Comparison of ENCODE assay signal across 17 cellular contexts in the genomic region with DNA sequence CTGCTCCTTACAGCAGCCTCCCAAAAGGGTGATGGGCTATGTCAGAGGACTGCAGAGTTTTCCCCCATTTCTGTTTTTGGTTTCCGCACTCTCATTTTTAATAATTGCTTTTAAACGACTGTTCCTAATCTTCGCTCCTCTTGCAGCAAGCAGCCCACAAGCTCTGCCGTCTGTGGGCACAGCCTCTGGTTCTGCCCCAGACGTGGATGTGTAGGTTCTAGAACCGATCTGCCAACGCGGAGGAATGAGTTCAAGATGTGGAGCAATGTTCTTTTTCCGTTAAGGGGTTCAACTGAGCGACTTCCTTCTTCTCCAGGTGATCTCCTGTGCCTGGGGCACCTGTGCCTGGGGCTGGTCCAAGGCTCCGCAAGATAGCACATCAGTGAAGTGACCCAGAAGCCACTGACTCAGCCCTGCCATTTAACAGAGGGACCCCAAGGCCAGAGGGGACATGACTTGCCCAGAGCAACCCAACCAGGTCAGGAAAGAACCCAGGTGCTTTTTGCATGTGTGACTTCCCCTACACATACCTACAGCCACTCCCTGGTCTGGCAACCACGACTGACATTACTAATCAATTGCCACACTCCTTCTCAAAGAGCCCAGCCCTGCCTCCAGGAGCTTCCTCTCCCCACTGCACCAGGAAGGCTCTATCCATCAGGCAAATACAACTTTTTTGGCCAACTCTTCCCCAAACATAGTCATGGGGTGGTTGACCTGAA. TPM values are rescaled to one million over a fixed set of nuclear protein-coding genes. Genes with fewer than 3 reads are reported as not detected.
A peak's percentile ranks its signal among the peaks of the same experiment; 100 is the strongest.
DNase-seq lines count a peak whose midpoint lies in the region; ATAC-seq, FAIRE-seq and TF ChIP-seq lines count a peak whose summit lies in the region.
"Had no signal": no experiment of that assay in that cellular context is flagged by ENCODE, and none has a peak within 500 bp of the region (broad histone marks: within the 10 kb centered on the region; RNA-seq: fewer than 3 reads in every experiment).

No MANE protein-coding gene starts in this region.

- H3K27me3 ChIP-seq in bronchial epithelial cell (ENCODE audit: control insufficient read depth, insufficient read depth, low read length): no peaks in the 10 kb centered on the region
- H3K27me3 ChIP-seq in effector memory CD4-positive, alpha-beta T cell (replicated peaks; ENCODE audit: control insufficient read depth, insufficient read depth, low read length, poor library complexity, severe bottlenecking): no peaks in the 10 kb centered on the region

- H3K4me3 ChIP-seq in bronchial epithelial cell (ENCODE audit: low read depth, low read length) (no peak overlapping the region), mucosa of descending colon (no peak overlapping the region)
- H3K4me3 ChIP-seq in effector memory CD4-positive, alpha-beta T cell (ENCODE audit: insufficient read depth, low read depth, low read length, poor library complexity, severe bottlenecking): no peak overlapping the region
- H3K4me3 ChIP-seq: K562 had no signal

- no peaks in the 10 kb centered on the region for H3K36me3 Mint-ChIP-seq in activated naive CD8-positive, alpha-beta T cell treated with anti-CD3 and anti-CD28 coated beads, Interleukin-2, amount 50 U/mL, for 24 hours (ENCODE audit: low read depth)
- H3K36me3 Mint-ChIP-seq in activated naive CD8-positive, alpha-beta T cell treated with anti-CD3 and anti-CD28 coated beads for 36 hours: no peaks in the 10 kb centered on the region

- no peaks in the 10 kb centered on the region for H3K27me3 Mint-ChIP-seq in activated naive CD8-positive, alpha-beta T cell treated with anti-CD3 and anti-CD28 coated beads, Interleukin-2, amount 50 U/mL, for 24 hours
- no peaks in the 10 kb centered on the region for H3K27me3 Mint-ChIP-seq in activated naive CD8-positive, alpha-beta T cell treated with anti-CD3 and anti-CD28 coated beads for 36 hours

- H3K27ac Mint-ChIP-seq in activated naive CD8-positive, alpha-beta T cell treated with anti-CD3 and anti-CD28 coated beads, Interleukin-2, amount 50 U/mL, for 24 hours: no peak overlapping the region
- no peak overlapping the region for H3K27ac Mint-ChIP-seq in activated naive CD8-positive, alpha-beta T cell treated with anti-CD3 and anti-CD28 coated beads for 36 hours

- peaks cover 5% of the 10 kb centered on the region for H3K4me1 ChIP-seq in mucosa of descending colon (ENCODE audit: low read depth)
- H3K4me1 ChIP-seq in effector memory CD4-positive, alpha-beta T cell (ENCODE audit: control insufficient read depth, insufficient read depth, low read length, poor library complexity, severe bottlenecking): no peaks in the 10 kb centered on the region

- no peak for TF ChIP-seq CTCF in bronchial epithelial cell (IDR thresholded peaks at IDR 0.05; ENCODE audit: insufficient read depth, low read length, severe bottlenecking)
- TF ChIP-seq CTCF in mucosa of descending colon (IDR thresholded peaks at IDR 0.05): no peak

- H3K36me3 ChIP-seq in bronchial epithelial cell (ENCODE audit: control insufficient read depth, insufficient read depth, low read length) (peaks cover 2% of the 10 kb centered on the region), mucosa of descending colon (ENCODE audit: low read depth) (no peaks in the 10 kb centered on the region)
- H3K36me3 ChIP-seq in effector memory CD4-positive, alpha-beta T cell (ENCODE audit: control insufficient read depth, insufficient read depth, low read length): no peaks in the 10 kb centered on the region

- FAIRE-seq in bronchial epithelial cell (lab: Jason Lieb, UNC): peak; percentile 98
- FAIRE-seq: endometrium, GM18507, K562, kidney had no signal

- H3K4me3 Mint-ChIP-seq in activated naive CD8-positive, alpha-beta T cell treated with anti-CD3 and anti-CD28 coated beads, Interleukin-2, amount 50 U/mL, for 24 hours: no peak overlapping the region
- H3K4me3 Mint-ChIP-seq in activated naive CD8-positive, alpha-beta T cell treated with anti-CD3 and anti-CD28 coated beads for 36 hours: no peak overlapping the region
- H3K4me3 Mint-ChIP-seq: central memory CD8-positive, alpha-beta T cell had no signal

- DNase-seq in activated naive CD8-positive, alpha-beta T cell treated with anti-CD3 and anti-CD28 coated beads, Interleukin-2, amount 50 U/mL, for 24 hours: no peak
- DNase-seq in activated naive CD8-positive, alpha-beta T cell treated with anti-CD3 and anti-CD28 coated beads for 36 hours: no peak
- DNase-seq in bronchial epithelial cell (ENCODE audit: low read depth) (peak; percentile 88), mucosa of descending colon (peak in 1 of 3 donors; percentile 26), NCI-H82 (lab: John Stamatoyannopoulos, UW) (no peak)
- no peak for DNase-seq in effector memory CD4-positive, alpha-beta T cell
- no peak for DNase-seq in activated T-cell treated with anti-CD3 and anti-CD28 coated beads, Interleukin-2, amount 50 U/mL, for 1 hour
- DNase-seq: ACHN, GF-D8, kidney, NCI-H1417, retina had no signal

- no peaks in the 10 kb centered on the region for H3K9me3 ChIP-seq in mucosa of descending colon
- H3K9me3 ChIP-seq in effector memory CD4-positive, alpha-beta T cell (ENCODE audit: control insufficient read depth, low read length): no peaks in the 10 kb centered on the region

- no peaks in the 10 kb centered on the region for H3K9me3 Mint-ChIP-seq in activated naive CD8-positive, alpha-beta T cell treated with anti-CD3 and anti-CD28 coated beads, Interleukin-2, amount 50 U/mL, for 24 hours
- no peaks in the 10 kb centered on the region for H3K9me3 Mint-ChIP-seq in activated naive CD8-positive, alpha-beta T cell treated with anti-CD3 and anti-CD28 coated beads for 36 hours
- H3K9me3 Mint-ChIP-seq: central memory CD8-positive, alpha-beta T cell had no signal

- ATAC-seq in activated naive CD8-positive, alpha-beta T cell treated with anti-CD3 and anti-CD28 coated beads, Interleukin-2, amount 50 U/mL, for 24 hours: peak; percentile 43
- peak; percentile 78 for ATAC-seq in mucosa of descending colon
- no peak for ATAC-seq in GM19463 (IDR thresholded peaks at IDR 0.05; ENCODE audit: unreplicated experiment)
- ATAC-seq: K562 had no signal

- no peak overlapping the region for H3K27ac ChIP-seq in effector memory CD4-positive, alpha-beta T cell (ENCODE audit: insufficient read depth, low read length, poor library complexity, severe bottlenecking)

- H3K4me1 Mint-ChIP-seq in activated naive CD8-positive, alpha-beta T cell treated with anti-CD3 and anti-CD28 coated beads, Interleukin-2, amount 50 U/mL, for 24 hours: peaks cover 21% of the 10 kb centered on the region
- peaks cover 6% of the 10 kb centered on the region for H3K4me1 Mint-ChIP-seq in activated naive CD8-positive, alpha-beta T cell treated with anti-CD3 and anti-CD28 coated beads for 36 hours
- H3K4me1 Mint-ChIP-seq: central memory CD8-positive, alpha-beta T cell had no signal

- intact Hi-C loops in mucosa of descending colon (cut with DNase I, micrococcal nuclease): no loop called here

RNA-seq across cellular contexts. Expression of a gene that starts 22.7 kb away (rescaled TPM):
- 1 to 10 TPM; 1.0 to 1.7 TPM for total RNA-seq in activated naive CD8-positive, alpha-beta T cell treated with anti-CD3 and anti-CD28 coated beads for 36 hours
- total RNA-seq in bronchial epithelial cell (7.6 and 51.1 TPM in 2 replicates), mucosa of descending colon (10 to 100 TPM; 18.5 to 35.5 (median 23.5) TPM)
